ENCODE assay signal across 22 cellular contexts in genomic region chr12:118999107-118999506, GRCh38. TPM values are rescaled to one million over a fixed set of nuclear protein-coding genes. Genes with fewer than 3 reads are reported as not detected.
"Had no signal": no experiment of that assay in that cellular context is flagged by ENCODE, and none has a peak within 500 bp of the region (broad histone marks: within the 10 kb centered on the region; RNA-seq: fewer than 3 reads in every experiment).

No MANE protein-coding gene starts in this region.

- H3K4me3 ChIP-seq: esophagus muscularis mucosa, gastrocnemius medialis, stomach, thoracic aorta, transverse colon had no signal

- H3K4me3 Mint-ChIP-seq: dendritic cell treated with granulocyte-macrophage colony-stimulating factor and Interleukin-4, amounts not matched to agents 40 ng/mL and 50 ng/mL, for 4 days; effector memory CD8-positive, alpha-beta T cell; immature natural killer cell; naive thymus-derived CD4-positive, alpha-beta T cell had no signal

- H3K4me1 ChIP-seq: esophagus muscularis mucosa, gastrocnemius medialis, stomach, transverse colon had no signal

- H3K36me3 ChIP-seq: esophagus muscularis mucosa, gastrocnemius medialis, stomach, thoracic aorta, transverse colon had no signal

- H3K27me3 Mint-ChIP-seq: effector memory CD8-positive, alpha-beta T cell had no signal

- H3K9me3 Mint-ChIP-seq: dendritic cell treated with granulocyte-macrophage colony-stimulating factor and Interleukin-4, amounts not matched to agents 40 ng/mL and 50 ng/mL, for 4 days; effector memory CD8-positive, alpha-beta T cell had no signal

- H3K27ac ChIP-seq: epithelial cell of prostate, esophagus muscularis mucosa, gastrocnemius medialis, stomach, thoracic aorta, transverse colon had no signal

- H3K27ac Mint-ChIP-seq: dendritic cell treated with granulocyte-macrophage colony-stimulating factor and Interleukin-4, amounts not matched to agents 40 ng/mL and 50 ng/mL, for 4 days; effector memory CD8-positive, alpha-beta T cell; immature natural killer cell; naive thymus-derived CD4-positive, alpha-beta T cell had no signal

- ATAC-seq: effector memory CD8-positive, alpha-beta T cell; gastrocnemius medialis; left colon; naive thymus-derived CD4-positive, alpha-beta T cell had no signal

- H3K4me1 Mint-ChIP-seq: immature natural killer cell; naive thymus-derived CD4-positive, alpha-beta T cell had no signal

- H3K9me3 ChIP-seq: esophagus muscularis mucosa, gastrocnemius medialis, stomach, thoracic aorta, transverse colon had no signal

- H3K36me3 Mint-ChIP-seq: immature natural killer cell; naive thymus-derived CD4-positive, alpha-beta T cell had no signal

- DNase-seq: effector memory CD8-positive, alpha-beta T cell; gastrocnemius medialis; immature natural killer cell; kidney; left colon; mammary epithelial cell; naive thymus-derived CD4-positive, alpha-beta T cell; small intestine; stimulated activated CD4-positive, alpha-beta T cell treated with anti-CD3 and anti-CD28 coated beads, Interleukin-12 subunit alpha, Interleukin-12 subunit beta, amount 100 ng/mL, for 4 hours; stimulated activated naive CD4-positive, alpha-beta T cell; stomach; transverse colon had no signal

RNA-seq across cellular contexts. Expression of gene SRRM4, which starts 17.8 kb away (rescaled TPM):
- total RNA-seq: esophagus muscularis mucosa; fibroblast of villous mesenchyme; left colon; mammary epithelial cell; mesenteric fat pad; mononuclear cell; naive thymus-derived CD4-positive, alpha-beta T cell; osteocyte; pulmonary artery endothelial cell; ureter had no signal
- polyA plus RNA-seq: immature natural killer cell; mammary epithelial cell; naive thymus-derived CD4-positive, alpha-beta T cell had no signal
